In genomic region chr5:135042595-135042994, GRCh38 we compare ENCODE assay signal across 14 cellular contexts. TPM values are rescaled to one million over a fixed set of nuclear protein-coding genes. Genes with fewer than 3 reads are reported as not detected.
DNase-seq lines count a peak whose midpoint lies in the region; ATAC-seq and TF ChIP-seq lines count a peak whose summit lies in the region.
"Had no signal": no experiment of that assay in that cellular context is flagged by ENCODE, and none has a peak within 500 bp of the region (broad histone marks: within the 10 kb centered on the region; RNA-seq: fewer than 3 reads in every experiment).

No MANE protein-coding gene starts in this region.

- H3K36me3 ChIP-seq in endodermal cell (ENCODE audit: control insufficient read depth, insufficient read depth, low read length) (no peaks in the 10 kb centered on the region), aorta (ENCODE audit: control insufficient read depth in 1 of 2, insufficient read depth in 2 of 2, low read length in 1 of 2) (no peaks in the 10 kb centered on the region)

- ATAC-seq in aorta (ENCODE audit: low FRiP score) = no peak
- ATAC-seq: CD8-positive, alpha-beta T cell had no signal

- intact Hi-C loops in aorta (cut with DNase I) = loop anchor here in 1 of 2 donors (10.0 kb wide), 1 partner anchor 292 kb away; no protein-coding TSS in a partner anchor

- H3K4me3 Mint-ChIP-seq in endodermal cell = no peak overlapping the region
- H3K4me3 Mint-ChIP-seq: CD8-positive, alpha-beta T cell; IgD-negative memory B cell had no signal

- H3K27me3 Mint-ChIP-seq in endodermal cell (ENCODE audit: insufficient read depth) = peaks cover 98% of the 10 kb centered on the region

- H3K27me3 ChIP-seq in endodermal cell (ENCODE audit: control insufficient read depth, insufficient read depth, low read length, poor library complexity, severe bottlenecking) (peaks cover 98% of the 10 kb centered on the region), aorta (ENCODE audit: control insufficient read depth in 1 of 2, insufficient read depth in 2 of 2, low read length in 1 of 2) (no peaks in the 10 kb centered on the region)

- H3K27ac Mint-ChIP-seq in endodermal cell = no peak overlapping the region
- H3K27ac Mint-ChIP-seq: CD14-positive monocyte; CD8-positive, alpha-beta T cell; IgD-negative memory B cell had no signal

- H3K9ac ChIP-seq in endodermal cell (ENCODE audit: extremely low read depth, low read length, poor library complexity, severe bottlenecking) = no peak overlapping the region

- H3K4me1 ChIP-seq in endodermal cell (ENCODE audit: control insufficient read depth, insufficient read depth, low read length) (no peaks in the 10 kb centered on the region), aorta (ENCODE audit: control insufficient read depth in 1 of 2, insufficient read depth in 2 of 2, low read length in 2 of 2) (no peaks in the 10 kb centered on the region)

- no peak overlapping the region for H3K4me3 ChIP-seq in endodermal cell (ENCODE audit: low read length)
- H3K4me3 ChIP-seq in aorta (ENCODE audit: low read length in 2 of 2) = no peak overlapping the region

- H3K9me3 ChIP-seq in endodermal cell (ENCODE audit: control insufficient read depth, low read length) (no peaks in the 10 kb centered on the region), aorta (ENCODE audit: control insufficient read depth, low read length) (no peaks in the 10 kb centered on the region)

- DNase-seq in DMS 273 (lab: John Stamatoyannopoulos, UW; ENCODE audit: unreplicated experiment) = peak; percentile 37
- no peak for DNase-seq in DMS 273 treated with DMSO at 0.1 percent for 48 hours (lab: John Stamatoyannopoulos, UW)
- DNase-seq in SK-MEL-5 (ENCODE audit: low read depth, low spot score) = peak; percentile 23
- peak; percentile 65 for DNase-seq in endodermal cell
- peak; percentile 17 to 22 for DNase-seq in aorta
- DNase-seq in foreskin melanocyte = no peak
- DNase-seq in DMS114 treated with DMSO at 0.1 percent for 48 hours (lab: John Stamatoyannopoulos, UW; ENCODE audit: unreplicated experiment) = no peak
- no peak for DNase-seq in kidney tubule cell (ENCODE audit: low spot score)
- DNase-seq: CD8-positive, alpha-beta T cell; COR-L47; DMS79 had no signal

- TF ChIP-seq CTCF in endodermal cell (conservative IDR thresholded peaks at IDR 0.05) = no peak

- no peaks in the 10 kb centered on the region for H3K9me3 Mint-ChIP-seq in endodermal cell
- H3K9me3 Mint-ChIP-seq: CD8-positive, alpha-beta T cell had no signal

- 95% methylated on average over 1 of the region's 1 CpG; no CpG with 5 or more reads in 1 of the 2 experiments for WGBS in endodermal cell (ENCODE audit: insufficient coverage in 1 of 2, insufficient read length in 1 of 2), 2 experiments
- 95 to 100% methylated on average over 1 of the region's 1 CpG for WGBS in aorta, 2 donors

- in situ Hi-C loops in SK-MEL-5 (cut with HindIII; ENCODE audit: low pct_unique_long_range_greater_than_20kb, low sequenced_read_pairs) = no loop called here

- no peak overlapping the region for H3K27ac ChIP-seq in endodermal cell (ENCODE audit: low read depth, low read length)
- no peak overlapping the region for H3K27ac ChIP-seq in aorta (ENCODE audit: low read depth in 1 of 2, low read length in 2 of 2)
- H3K27ac ChIP-seq: 22Rv1 had no signal

- no peaks in the 10 kb centered on the region for H3K36me3 Mint-ChIP-seq in endodermal cell (ENCODE audit: low read depth)
- H3K36me3 Mint-ChIP-seq: CD8-positive, alpha-beta T cell; IgD-negative memory B cell had no signal

- no peaks in the 10 kb centered on the region for H3K4me1 Mint-ChIP-seq in endodermal cell

RNA-seq across cellular contexts. Expression of gene PITX1, which starts 8.6 kb away (rescaled TPM):
- total RNA-seq in SK-MEL-5 (2014; rRNA removed; shearing (Covaris generic)) = 0.11 and 0.18 TPM in 2 replicates
- 0.30 and 0.51 TPM in 2 replicates for polyA plus RNA-seq in SK-MEL-5 (2015; cell fraction: cytosol; rRNA removed)
- not detected in 2 replicates for polyA plus RNA-seq in SK-MEL-5 (2015; cell fraction: nucleus; rRNA removed)
- total RNA-seq in endodermal cell = 1 to 10 TPM; 1.3 to 2.4 TPM
- polyA plus RNA-seq in endodermal cell (2013, experiment 1 of 2) = 5.9 TPM
- polyA plus RNA-seq in endodermal cell (2013, experiment 2 of 2) = 5.7 TPM
- total RNA-seq in aorta = under 1 TPM in 1 of 2 donors, not detected in 1; 0.39 TPM
- polyA plus RNA-seq in aorta = 1 to 10 TPM in 1 of 2 donors, under 1 TPM in 1; 0.49 to 2.3 TPM
- total RNA-seq: CD8-positive, alpha-beta T cell had no signal
- polyA plus RNA-seq: CD14-positive monocyte had no signal

Comparison
In these comparisons a context has a peak if more than half of its experiments do, and no peak if none do; other contexts are left out.
1. DNase-seq: peak in DMS 273 (single experiment), SK-MEL-5 (single experiment), endodermal cell (single experiment) and aorta (2 of 2); none in DMS 273 treated with DMSO at 0.1 percent for 48 hours (single experiment), foreskin melanocyte (single experiment), DMS114 treated with DMSO at 0.1 percent for 48 hours (single experiment) and kidney tubule cell (single experiment).